Comparison of ENCODE assay signal across 20 cellular contexts in the genomic region with DNA sequence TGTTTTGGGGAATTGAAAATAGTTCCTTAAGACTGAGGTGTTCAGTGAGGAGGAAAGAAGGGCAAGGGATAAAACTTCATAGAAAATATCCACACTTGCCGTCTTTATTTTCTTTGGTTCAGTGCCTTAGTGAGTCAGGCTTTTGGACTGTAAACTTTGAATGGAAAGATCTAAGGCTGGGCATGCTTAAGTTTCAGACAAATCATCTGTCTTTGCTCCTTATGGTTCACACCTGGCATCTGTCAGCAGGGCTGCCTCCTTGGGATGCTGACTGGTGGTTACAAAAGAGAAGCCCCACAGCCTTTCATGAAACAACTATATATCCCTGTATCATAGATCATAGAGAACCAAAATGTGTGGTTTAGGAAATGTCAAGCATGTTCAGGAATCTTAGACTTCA.
DNase-seq lines count a peak whose midpoint lies in the region; ATAC-seq and TF ChIP-seq lines count a peak whose summit lies in the region.
"Had no signal": no experiment of that assay in that cellular context is flagged by ENCODE, and none has a peak within 500 bp of the region (broad histone marks: within the 10 kb centered on the region; RNA-seq: fewer than 3 reads in every experiment).

No MANE protein-coding gene starts in this region.

- DNase-seq in AG08395 (ENCODE audit: low spot score) (peak; percentile 41), M059J (ENCODE audit: low read depth) (peak; percentile 92), cardiac fibroblast (ENCODE audit: low read depth in 2 of 2) (peak; percentile 69 to 91), hepatic stellate cell (ENCODE audit: low spot score) (peak; percentile 27), GOT3 (lab: John Stamatoyannopoulos, UW) (no peak), NCI-H510A treated with DMSO at 0.1 percent for 48 hours (lab: John Stamatoyannopoulos, UW) (no peak)
- DNase-seq: activated CD8-positive, alpha-beta memory T cell treated with anti-CD3 and anti-CD28 coated beads, Interleukin-2, amount 50 U/mL, for 4 hours; activated naive CD4-positive, alpha-beta T cell treated with Interleukin-2 at 50 U/mL for 16 hours; AML-193; cerebellar nuclear complex; H7; midbrain; NCI-H1436 treated with DMSO at 0.1 percent for 48 hours; NCI-H524; small intestine; T-cell had no signal

- no peak for ATAC-seq in GM19452 (IDR thresholded peaks at IDR 0.05; ENCODE audit: unreplicated experiment)
- ATAC-seq in GM18505 (IDR thresholded peaks at IDR 0.05; ENCODE audit: unreplicated experiment) = no peak
- ATAC-seq: T-cell, WTC11 had no signal

- no peak overlapping the region for H3K4me3 ChIP-seq in cardiac fibroblast (replicated peaks in 1 of 2; ENCODE audit: low read depth in 2 of 2, low read length in 2 of 2)
- H3K4me3 ChIP-seq: vagina had no signal

- no peak for TF ChIP-seq POLR2A in GM18505 (IDR thresholded peaks at IDR 0.05; ENCODE audit: borderline replicate concordance, extremely low read depth, insufficient read depth, insufficient read length)

- no peak for TF ChIP-seq CTCF in cardiac fibroblast (IDR thresholded peaks at IDR 0.05; ENCODE audit: low read depth, low read length)

Comparison
In these comparisons a context has a peak if more than half of its experiments do, and no peak if none do; other contexts are left out.
1. DNase-seq: peak in AG08395 (single experiment), M059J (single experiment), cardiac fibroblast (2 of 2) and hepatic stellate cell (single experiment); none in GOT3 (single experiment) and NCI-H510A treated with DMSO at 0.1 percent for 48 hours (single experiment).